8 cellular contexts compared by ENCODE assay signal in the genomic region with DNA sequence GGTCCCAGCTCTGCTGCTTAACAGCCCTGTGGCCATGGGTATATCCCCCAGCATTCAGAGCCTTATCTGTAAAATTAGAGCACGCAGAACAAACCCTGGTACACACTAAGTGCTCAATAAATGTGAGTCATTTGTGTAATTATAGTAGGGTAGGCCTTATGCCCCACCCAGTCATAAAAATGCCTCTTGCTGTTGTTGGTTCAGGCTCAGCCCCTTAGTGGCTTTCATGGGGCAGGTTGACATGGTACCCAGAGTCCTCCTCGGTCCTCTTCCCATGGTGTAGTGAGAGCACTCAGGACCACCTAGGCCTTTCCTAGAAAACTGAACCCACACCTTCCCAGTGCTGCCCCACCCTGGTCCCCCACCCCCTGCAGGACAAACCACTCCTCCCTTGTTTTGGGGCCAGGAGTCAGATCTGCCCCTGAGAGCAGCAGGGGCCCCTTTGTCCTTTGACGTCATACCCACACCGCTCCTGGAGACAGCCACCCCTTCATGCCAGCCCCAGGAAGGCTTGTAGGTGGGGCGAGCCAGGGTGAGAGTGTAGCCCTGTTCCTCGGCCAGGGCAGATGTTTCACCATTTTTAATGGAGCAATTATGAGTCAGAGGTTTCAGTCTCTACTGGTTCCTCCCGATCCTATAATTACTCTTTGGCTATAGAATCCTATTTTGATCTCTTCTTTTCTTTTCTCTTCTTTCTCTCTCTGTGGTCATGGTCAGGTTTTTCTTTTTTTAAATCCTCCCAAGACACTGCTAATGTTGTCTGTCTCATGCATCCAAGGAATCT. TPM values are rescaled to one million over a fixed set of nuclear protein-coding genes. Genes with fewer than 3 reads are reported as not detected.
A peak's percentile ranks its signal among the peaks of the same experiment; 100 is the strongest.
DNase-seq lines count a peak whose midpoint lies in the region; ATAC-seq and TF ChIP-seq lines count a peak whose summit lies in the region.

No MANE protein-coding gene starts in this region.

- H2AFZ ChIP-seq in hepatocyte, result no peak overlapping the region

- H3K4me1 ChIP-seq in hepatocyte (ENCODE audit: insufficient read depth), result peaks cover 63% of the 10 kb centered on the region

- peaks cover 80% of the 10 kb centered on the region for H3K79me2 ChIP-seq in hepatocyte

- H4K20me1 ChIP-seq in hepatocyte (ENCODE audit: insufficient read depth, poor library complexity, severe bottlenecking), result no peaks in the 10 kb centered on the region

- H3K27me3 ChIP-seq in hepatocyte, result no peaks in the 10 kb centered on the region

- H3K36me3 ChIP-seq in hepatocyte (replicated peaks; ENCODE audit: insufficient read depth, low read depth), result no peaks in the 10 kb centered on the region

- peak; percentile 19 for DNase-seq in activated CD4-positive, CD25-positive, alpha-beta regulatory T cell treated with anti-CD3 and anti-CD28 coated beads, Interleukin-2, amount 50 U/mL, for 16 hours (ENCODE audit: low read depth, low spot score)
- DNase-seq in activated CD4-positive, CD25-positive, alpha-beta regulatory T cell treated with anti-CD3 and anti-CD28 coated beads, Interleukin-2, amount 50 U/mL, for 72 hours, result no peak
- DNase-seq in NCI-H69 (lab: John Stamatoyannopoulos, UW), result peak; percentile 96
- peak; percentile 90 for DNase-seq in hepatocyte (ENCODE audit: low spot score)
- DNase-seq in stimulated activated CD8-positive, alpha-beta memory T cell treated with anti-CD3 and anti-CD28 coated beads, Interleukin-4, amount 100 ng/mL, for 48 hours, result peak; percentile 72

- H3K9me3 ChIP-seq in hepatocyte (ENCODE audit: low read depth), result no peaks in the 10 kb centered on the region

- peak overlapping the region; percentile 64 for H3K4me2 ChIP-seq in hepatocyte

- H3K4me3 ChIP-seq in hepatocyte, result no peak overlapping the region

- ATAC-seq in HG03025 (IDR thresholded peaks at IDR 0.05; ENCODE audit: low FRiP score, unreplicated experiment) (no peak), GM19324 (IDR thresholded peaks at IDR 0.05; ENCODE audit: low FRiP score, unreplicated experiment) (no peak)

- no peak for TF ChIP-seq CTCF in hepatocyte (IDR thresholded peaks at IDR 0.05; ENCODE audit: poor library complexity)

- H3K27ac ChIP-seq in adipose tissue (ENCODE audit: low read depth, low read length) (peak overlapping the region; percentile 13), hepatocyte (peak overlapping the region; percentile 97)

- WGBS in adipose tissue, 3 donors, result 26 to 38% (median 31%) methylated on average over 7 of the region's 7 CpGs
- WGBS in hepatocyte (ENCODE audit: low lambda C conversion rate, missing lambda C conversion rate), result 44% methylated on average over 7 of the region's 7 CpGs

- H3K9me2 ChIP-seq in hepatocyte (replicated peaks; ENCODE audit: insufficient read depth), result no peaks in the 10 kb centered on the region

RNA-seq across cellular contexts. Expression of a gene that starts 36.8 kb away (rescaled TPM):
- polyA plus RNA-seq in adipose tissue (100 to 1,000 TPM in 2 of 3 donors, 10 to 100 TPM in 1; 71.1 to 195 (median 101) TPM), hepatocyte (54.4 and 59.3 TPM in 2 replicates)
- 278 and 321 TPM in 2 replicates for total RNA-seq in hepatocyte
